In genomic region chr2:55114597-55114996, GRCh38 we compare ENCODE assay signal across 1 cellular context.
TF ChIP-seq lines count a peak whose summit lies in the region.

No MANE protein-coding gene starts in this region.

TF ChIP-seq in SK-N-SH treated with all-trans-retinoic acid at 6 μM for 48 hours, 23 proteins besides CTCF, POLR2A, EP300 and RAD21 (continued from another document):
- TF ChIP-seq, protein P1, sequence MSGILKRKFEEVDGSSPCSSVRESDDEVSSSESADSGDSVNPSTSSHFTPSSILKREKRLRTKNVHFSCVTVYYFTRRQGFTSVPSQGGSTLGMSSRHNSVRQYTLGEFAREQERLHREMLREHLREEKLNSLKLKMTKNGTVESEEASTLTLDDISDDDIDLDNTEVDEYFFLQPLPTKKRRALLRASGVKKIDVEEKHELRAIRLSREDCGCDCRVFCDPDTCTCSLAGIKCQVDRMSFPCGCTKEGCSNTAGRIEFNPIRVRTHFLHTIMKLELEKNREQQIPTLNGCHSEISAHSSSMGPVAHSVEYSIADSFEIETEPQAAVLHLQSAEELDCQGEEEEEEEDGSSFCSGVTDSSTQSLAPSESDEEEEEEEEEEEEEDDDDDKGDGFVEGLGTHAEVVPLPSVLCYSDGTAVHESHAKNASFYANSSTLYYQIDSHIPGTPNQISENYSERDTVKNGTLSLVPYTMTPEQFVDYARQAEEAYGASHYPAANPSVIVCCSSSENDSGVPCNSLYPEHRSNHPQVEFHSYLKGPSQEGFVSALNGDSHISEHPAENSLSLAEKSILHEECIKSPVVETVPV (CRISPR knock-in tag; IDR thresholded peaks at IDR 0.05): no peak
